In the genomic region with DNA sequence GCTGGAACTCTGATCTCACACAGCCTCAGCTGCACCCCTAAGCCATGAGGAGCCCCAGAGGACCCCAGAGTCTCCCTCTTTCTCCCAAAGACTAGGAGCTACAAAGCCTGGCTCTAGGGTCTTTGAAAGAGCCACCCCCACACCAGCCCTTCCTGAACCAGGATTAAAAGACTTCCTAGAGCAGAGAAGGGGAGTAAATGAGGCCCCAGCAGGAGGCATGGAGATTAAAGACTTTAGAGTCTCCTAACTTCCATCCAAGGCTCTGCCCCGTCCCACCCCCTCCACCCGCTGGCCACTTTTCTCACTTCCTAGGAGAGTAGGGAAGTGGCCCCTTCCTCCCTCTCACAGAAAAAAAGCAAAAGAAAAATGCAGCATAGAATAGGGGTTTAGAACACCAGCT, we compare ENCODE assay signal across 8 cellular contexts. TPM values are rescaled to one million over a fixed set of nuclear protein-coding genes. Genes with fewer than 3 reads are reported as not detected.
DNase-seq lines count a peak whose midpoint lies in the region; ATAC-seq and TF ChIP-seq lines count a peak whose summit lies in the region.

No MANE protein-coding gene starts in this region.

- TF ChIP-seq CTCF in heart left ventricle (IDR thresholded peaks at IDR 0.05) (no peak), upper lobe of right lung (IDR thresholded peaks at IDR 0.05) (no peak), GM13977 (IDR thresholded peaks at IDR 0.05; ENCODE audit: extremely low read depth, insufficient read depth, missing control alignments) (no peak)

- peak overlapping the region; percentile 93 for H3K27ac Mint-ChIP-seq in memory B cell

- no peaks in the 10 kb centered on the region for H3K27me3 Mint-ChIP-seq in memory B cell

- H3K27me3 ChIP-seq in heart left ventricle (no peaks in the 10 kb centered on the region), upper lobe of right lung (peaks cover 7% of the 10 kb centered on the region)

- H3K9me3 Mint-ChIP-seq in memory B cell: no peaks in the 10 kb centered on the region

- H3K9me3 ChIP-seq in heart left ventricle (no peaks in the 10 kb centered on the region), upper lobe of right lung (no peaks in the 10 kb centered on the region)

- peaks cover 0 to 69% (median 8%) of the 10 kb centered on the region in 12 donors for H3K4me1 ChIP-seq in heart left ventricle
- H3K4me1 ChIP-seq in upper lobe of right lung: peaks cover 36% of the 10 kb centered on the region

- in situ Hi-C loops in GM13977 (cut with MboI; ENCODE audit: low pct_unique_long_range_greater_than_20kb, low sequenced_read_pairs, unreplicated experiment): no loop called here

- H3K4me3 ChIP-seq in heart left ventricle (peak overlapping the region; percentile 32 to 96 (median 76)), upper lobe of right lung (peak overlapping the region; percentile 66)

- intact Hi-C loops in heart left ventricle (cut with DNase I): loop anchor here (2.0 to 10.0 kb wide), 10 partner anchors 64 to 171 kb away; no protein-coding TSS in a partner anchor
- intact Hi-C loops in Right ventricle myocardium inferior (cut with DNase I): loop anchor here (5.0 kb wide), 3 partner anchors 64 to 169 kb away; no protein-coding TSS in a partner anchor
- intact Hi-C loops in upper lobe of right lung (cut with DNase I): loop anchor here (10.0 kb wide), 1 partner anchor 71 kb away; no protein-coding TSS in a partner anchor

- no peak for DNase-seq in heart left ventricle
- no peak for DNase-seq in Right ventricle myocardium inferior (ENCODE audit: missing footprints)
- DNase-seq in astrocyte of the hippocampus (ENCODE audit: low read depth, low spot score): peak; percentile 27
- no peak for DNase-seq in memory B cell (ENCODE audit: low spot score in 2 of 2)
- DNase-seq in upper lobe of right lung: no peak
- DNase-seq in middle frontal gyrus (ENCODE audit: extremely low spot score, low spot score): no peak
- DNase-seq in GM13977 (ENCODE audit: low spot score): no peak
- no peak for DNase-seq in activated CD4-positive, alpha-beta T cell treated with anti-CD3 and anti-CD28 coated beads for 4 hours

- ATAC-seq in heart left ventricle (peak in 1 of 4 donors; percentile 33), Right ventricle myocardium inferior (no peak), memory B cell (ENCODE audit: low read depth) (no peak), upper lobe of right lung (peak; percentile 3)

- peaks cover 52% of the 10 kb centered on the region for H3K4me1 Mint-ChIP-seq in memory B cell

- WGBS in heart left ventricle, 4 donors: 45 to 61% (median 53%) methylated on average over 2 of the region's 2 CpGs

- no peaks in the 10 kb centered on the region for H3K36me3 Mint-ChIP-seq in memory B cell

- H3K27ac ChIP-seq in heart left ventricle (peak overlapping the region in 6 of 12 donors; percentile 59 to 91 (median 84)), upper lobe of right lung (peak overlapping the region; percentile 78)

- H3K4me3 Mint-ChIP-seq in memory B cell: peak overlapping the region; percentile 95

- H3K36me3 ChIP-seq in heart left ventricle (peaks cover 0 to 10% (median 0%) of the 10 kb centered on the region in 9 donors), upper lobe of right lung (no peaks in the 10 kb centered on the region)

- no peak for TF ChIP-seq POLR2A in heart left ventricle (IDR thresholded peaks at IDR 0.05)

RNA-seq across cellular contexts. Expression of a gene that starts 1.7 kb away (rescaled TPM):
- total RNA-seq in heart left ventricle (10 to 100 TPM in 6 of 9 donors, 1 to 10 TPM in 3; 7.9 to 41.5 (median 13.8) TPM), Right ventricle myocardium inferior (11.0 TPM), upper lobe of right lung (66.0 TPM)
- 10 to 100 TPM in 1 of 2 donors, 1 to 10 TPM in 1; 7.2 to 11.2 TPM for polyA plus RNA-seq in heart left ventricle
